Comparison of ENCODE assay signal across 8 cellular contexts in genomic region chr6:168968228-168968627, GRCh38.
DNase-seq lines count a peak whose midpoint lies in the region; ATAC-seq and TF ChIP-seq lines count a peak whose summit lies in the region.

No MANE protein-coding gene starts in this region.

- H3K27me3 ChIP-seq in WERI-Rb-1 (ENCODE audit: insufficient read depth, low read depth, severe bottlenecking): no peaks in the 10 kb centered on the region

- ATAC-seq in GM21423 (IDR thresholded peaks at IDR 0.05; ENCODE audit: unreplicated experiment) (no peak), GM21447 (IDR thresholded peaks at IDR 0.05; ENCODE audit: unreplicated experiment) (no peak)
- ATAC-seq in stimulated activated naive CD8-positive, alpha-beta T cell treated with anti-CD3 and anti-CD28 coated beads, Interleukin-15, Interleukin-2, amounts not matched to agents 100 U/mL and 50 U/mL, for 24 hours: no peak

- no peaks in the 10 kb centered on the region for H3K36me3 ChIP-seq in WERI-Rb-1

- H3K27ac ChIP-seq in WERI-Rb-1: no peak overlapping the region

- DNase-seq in DMS153 treated with DMSO at 0.1 percent for 48 hours (lab: John Stamatoyannopoulos, UW; ENCODE audit: unreplicated experiment): peak; percentile 80
- peak; percentile 58 for DNase-seq in Jurkat, Clone E6-1 (ENCODE audit: low read depth, low spot score)
- DNase-seq in WERI-Rb-1: peak; percentile 31
- DNase-seq in left kidney (ENCODE audit: low read depth, low spot score): peak; percentile 88
- DNase-seq in activated CD4-positive, alpha-beta T cell treated with anti-CD3 and anti-CD28 coated beads for 1 hour: no peak
- no peak for DNase-seq in stimulated activated naive CD8-positive, alpha-beta T cell treated with anti-CD3 and anti-CD28 coated beads, Interleukin-15, Interleukin-2, amounts not matched to agents 100 U/mL and 50 U/mL, for 24 hours

- H3K4me3 ChIP-seq in Jurkat, Clone E6-1 (ENCODE audit: low read length): no peak overlapping the region
- H3K4me3 ChIP-seq in WERI-Rb-1 (ENCODE audit: low read depth, low read length): no peak overlapping the region

- no peaks in the 10 kb centered on the region for H3K9me3 ChIP-seq in WERI-Rb-1 (ENCODE audit: severe bottlenecking)

- TF ChIP-seq CTCF in WERI-Rb-1 (IDR thresholded peaks at IDR 0.05; ENCODE audit: low read depth, low read length): no peak

Comparison
In these comparisons a context has a peak if more than half of its experiments do, and no peak if none do; other contexts are left out.
1. DNase-seq: peak in DMS153 treated with DMSO at 0.1 percent for 48 hours (single experiment), Jurkat, Clone E6-1 (single experiment), WERI-Rb-1 (single experiment) and left kidney (single experiment); none in activated CD4-positive, alpha-beta T cell treated with anti-CD3 and anti-CD28 coated beads for 1 hour (single experiment) and stimulated activated naive CD8-positive, alpha-beta T cell treated with anti-CD3 and anti-CD28 coated beads, Interleukin-15, Interleukin-2, amounts not matched to agents 100 U/mL and 50 U/mL, for 24 hours (single experiment).